Comparison of ENCODE assay signal across 16 cellular contexts in genomic region chr7:70458195-70458695, GRCh38.
A peak's percentile ranks its signal among the peaks of the same experiment; 100 is the strongest.
DNase-seq lines count a peak whose midpoint lies in the region; ATAC-seq and TF ChIP-seq lines count a peak whose summit lies in the region.
"Had no signal": no experiment of that assay in that cellular context is flagged by ENCODE, and none has a peak within 500 bp of the region (broad histone marks: within the 10 kb centered on the region; RNA-seq: fewer than 3 reads in every experiment).

No MANE protein-coding gene starts in this region.

- no peak overlapping the region for H3K9ac ChIP-seq in neural progenitor cell

- ATAC-seq in gastrocnemius medialis = no peak
- ATAC-seq: HCT116, Panc1, right lobe of liver had no signal

- H2AFZ ChIP-seq in neural progenitor cell (replicated peaks) = no peak overlapping the region

- H3K36me3 ChIP-seq in neural progenitor cell (no peaks in the 10 kb centered on the region), gastrocnemius medialis (no peaks in the 10 kb centered on the region)
- H3K36me3 ChIP-seq: right lobe of liver had no signal

- peaks cover 32% of the 10 kb centered on the region for H3K4me1 Mint-ChIP-seq in neural progenitor cell

- no peaks in the 10 kb centered on the region for H3K79me2 ChIP-seq in neural progenitor cell (ENCODE audit: low read depth)

- no peaks in the 10 kb centered on the region for H3K27me3 ChIP-seq in neural progenitor cell
- H3K27me3 ChIP-seq in gastrocnemius medialis = no peaks in the 10 kb centered on the region
- H3K27me3 ChIP-seq: right lobe of liver had no signal

- DNase-seq in DMS153 (lab: John Stamatoyannopoulos, UW) (peak; percentile 6), NAMALWA (ENCODE audit: low spot score) (peak; percentile 59), astrocyte of the spinal cord (ENCODE audit: low read depth, low spot score) (peak; percentile 19), neural progenitor cell (ENCODE audit: low spot score) (no peak), GM13977 (ENCODE audit: low spot score) (no peak), NK-92 (lab: John Stamatoyannopoulos, UW; ENCODE audit: unreplicated experiment) (no peak), G401 (ENCODE audit: low spot score) (no peak), gastrocnemius medialis (no peak)
- DNase-seq: erythroblast; NCI-H446 treated with DMSO at 0.1 percent for 48 hours; right lobe of liver; stimulated activated CD4-positive, alpha-beta T cell treated with anti-CD3 and anti-CD28 coated beads, Interleukin-4, amount 100 ng/mL, for 24 hours; T-cell had no signal

- H3K4me3 ChIP-seq in astrocyte of the spinal cord (ENCODE audit: low read depth, low read length) (no peak overlapping the region), neural progenitor cell (no peak overlapping the region), gastrocnemius medialis (no peak overlapping the region)
- H3K4me3 ChIP-seq: right lobe of liver had no signal

- H3K4me2 ChIP-seq in neural progenitor cell = peak overlapping the region; percentile 9

- peaks cover 2% of the 10 kb centered on the region for H3K36me3 Mint-ChIP-seq in neural progenitor cell
- H3K36me3 Mint-ChIP-seq: activated naive CD8-positive, alpha-beta T cell; T-cell had no signal

- peak overlapping the region; percentile 70 for H3K27ac Mint-ChIP-seq in neural progenitor cell
- H3K27ac Mint-ChIP-seq: activated naive CD8-positive, alpha-beta T cell had no signal

- H3K4me1 ChIP-seq in neural progenitor cell = peaks cover 8% of the 10 kb centered on the region
- H3K4me1 ChIP-seq in gastrocnemius medialis = no peaks in the 10 kb centered on the region

- intact Hi-C loops in gastrocnemius medialis (cut with DNase I; ENCODE audit: low total_unique reads) = no loop called here

- no peak for TF ChIP-seq CTCF in astrocyte of the spinal cord (IDR thresholded peaks at IDR 0.05; ENCODE audit: low read depth, low read length)
- no peak for TF ChIP-seq CTCF in neural progenitor cell (IDR thresholded peaks at IDR 0.05)
- no peak for TF ChIP-seq CTCF in GM13977 (IDR thresholded peaks at IDR 0.05; ENCODE audit: extremely low read depth, insufficient read depth, missing control alignments)
- no peak for TF ChIP-seq CTCF in gastrocnemius medialis (IDR thresholded peaks at IDR 0.05 in 4 of 5, conservative IDR thresholded peaks at IDR 0.05 in 1 of 5)

- H3K9me3 Mint-ChIP-seq in neural progenitor cell = no peaks in the 10 kb centered on the region
- H3K9me3 Mint-ChIP-seq: T-cell had no signal

- no peak for TF ChIP-seq POLR2A in gastrocnemius medialis (IDR thresholded peaks at IDR 0.05)

- no peaks in the 10 kb centered on the region for H3K9me3 ChIP-seq in neural progenitor cell (ENCODE audit: low read depth)
- no peaks in the 10 kb centered on the region for H3K9me3 ChIP-seq in gastrocnemius medialis
- H3K9me3 ChIP-seq: right lobe of liver had no signal

- in situ Hi-C loops in astrocyte of the spinal cord (cut with HindIII; ENCODE audit: low sequenced_read_pairs) = no loop called here
- in situ Hi-C loops in GM13977 (cut with MboI; ENCODE audit: low pct_unique_long_range_greater_than_20kb, low sequenced_read_pairs, unreplicated experiment) = no loop called here
- in situ Hi-C loops in G401 (cut with HindIII; ENCODE audit: low sequenced_read_pairs) = no loop called here
- in situ Hi-C loops in gastrocnemius medialis (cut with MboI; ENCODE audit: low sequenced_read_pairs in 4 of 4) = no loop called here

- no peaks in the 10 kb centered on the region for H3K27me3 Mint-ChIP-seq in neural progenitor cell (ENCODE audit: insufficient read depth, low read depth)
- H3K27me3 Mint-ChIP-seq: activated naive CD8-positive, alpha-beta T cell; T-cell had no signal

- peak overlapping the region; percentile 62 for H3K4me3 Mint-ChIP-seq in neural progenitor cell
- H3K4me3 Mint-ChIP-seq: activated naive CD8-positive, alpha-beta T cell had no signal

- no peaks in the 10 kb centered on the region for H4K20me1 ChIP-seq in neural progenitor cell (ENCODE audit: low read depth)

- H3K27ac ChIP-seq in neural progenitor cell (no peak overlapping the region), gastrocnemius medialis (no peak overlapping the region)
- H3K27ac ChIP-seq: right lobe of liver had no signal

- H3F3A ChIP-seq in neural progenitor cell (ENCODE audit: low read depth) = peaks cover 2% of the 10 kb centered on the region

Comparison
In these comparisons a context has a peak if more than half of its experiments do, and no peak if none do; other contexts are left out.
1. DNase-seq: peak in DMS153 (single experiment), NAMALWA (single experiment) and astrocyte of the spinal cord (single experiment); none in neural progenitor cell (single experiment), GM13977 (single experiment), NK-92 (single experiment), G401 (single experiment) and gastrocnemius medialis (0 of 2).